In the genomic region with DNA sequence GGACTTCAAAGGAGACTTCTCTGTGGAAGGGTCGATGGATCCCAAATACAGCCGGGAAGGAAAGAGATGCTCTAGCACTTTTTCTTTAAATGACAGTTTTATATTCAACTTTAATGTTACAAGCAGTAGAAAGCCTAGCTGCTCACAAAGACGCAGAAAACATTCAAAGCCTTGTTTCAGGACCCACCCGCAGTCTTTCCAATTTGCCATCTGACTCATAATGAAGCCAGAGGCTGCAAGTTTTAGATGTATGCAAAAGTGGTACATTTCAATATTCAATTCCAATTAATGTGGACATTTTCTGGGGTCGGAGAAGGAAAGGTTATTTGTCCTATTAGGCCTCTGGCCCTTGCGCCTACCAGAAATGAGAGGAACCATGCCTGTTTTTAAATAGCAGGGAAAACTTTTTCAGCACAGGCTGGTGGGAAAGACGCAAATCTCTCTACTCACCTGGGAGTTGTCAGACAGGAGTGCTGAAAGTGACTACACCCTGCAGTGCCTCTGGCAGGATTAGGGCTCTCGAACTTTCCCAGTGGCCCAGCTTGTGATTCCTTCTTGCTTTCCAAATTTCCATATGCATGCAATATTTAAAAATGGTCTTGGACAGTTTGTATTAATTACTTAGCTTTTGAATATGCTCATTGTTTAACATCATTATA, we compare ENCODE assay signal across 1 cellular context.
TF ChIP-seq lines count a peak whose summit lies in the region.

No MANE protein-coding gene starts in this region.

TF ChIP-seq in IMR-90, 13 proteins besides CTCF, POLR2A, EP300 and RAD21:
- TF ChIP-seq FOS (IDR thresholded peaks at IDR 0.05; ENCODE audit: low read depth, low read length), result no peak
- no peak for TF ChIP-seq CEBPB (IDR thresholded peaks at IDR 0.05; ENCODE audit: low read depth, low read length)
- TF ChIP-seq CHD1 (IDR thresholded peaks at IDR 0.05; ENCODE audit: low read depth, low read length), result no peak
- TF ChIP-seq, protein P1, sequence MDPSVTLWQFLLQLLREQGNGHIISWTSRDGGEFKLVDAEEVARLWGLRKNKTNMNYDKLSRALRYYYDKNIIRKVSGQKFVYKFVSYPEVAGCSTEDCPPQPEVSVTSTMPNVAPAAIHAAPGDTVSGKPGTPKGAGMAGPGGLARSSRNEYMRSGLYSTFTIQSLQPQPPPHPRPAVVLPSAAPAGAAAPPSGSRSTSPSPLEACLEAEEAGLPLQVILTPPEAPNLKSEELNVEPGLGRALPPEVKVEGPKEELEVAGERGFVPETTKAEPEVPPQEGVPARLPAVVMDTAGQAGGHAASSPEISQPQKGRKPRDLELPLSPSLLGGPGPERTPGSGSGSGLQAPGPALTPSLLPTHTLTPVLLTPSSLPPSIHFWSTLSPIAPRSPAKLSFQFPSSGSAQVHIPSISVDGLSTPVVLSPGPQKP (IDR thresholded peaks at IDR 0.05; ENCODE audit: borderline replicate concordance, low read depth, low read length), result no peak
- no peak for TF ChIP-seq BHLHE40 (IDR thresholded peaks at IDR 0.05; ENCODE audit: low read depth, low read length)
- no peak for TF ChIP-seq MXI1 (IDR thresholded peaks at IDR 0.05; ENCODE audit: borderline replicate concordance, low read depth, low read length)
- TF ChIP-seq NFE2L2 (IDR thresholded peaks at IDR 0.05; ENCODE audit: low read depth, low read length), result no peak
- no peak for TF ChIP-seq SMC3 (IDR thresholded peaks at IDR 0.05; ENCODE audit: low read depth, low read length)
- no peak for TF ChIP-seq MAFK (IDR thresholded peaks at IDR 0.05; ENCODE audit: low read depth, low read length)
- TF ChIP-seq, protein P2, sequence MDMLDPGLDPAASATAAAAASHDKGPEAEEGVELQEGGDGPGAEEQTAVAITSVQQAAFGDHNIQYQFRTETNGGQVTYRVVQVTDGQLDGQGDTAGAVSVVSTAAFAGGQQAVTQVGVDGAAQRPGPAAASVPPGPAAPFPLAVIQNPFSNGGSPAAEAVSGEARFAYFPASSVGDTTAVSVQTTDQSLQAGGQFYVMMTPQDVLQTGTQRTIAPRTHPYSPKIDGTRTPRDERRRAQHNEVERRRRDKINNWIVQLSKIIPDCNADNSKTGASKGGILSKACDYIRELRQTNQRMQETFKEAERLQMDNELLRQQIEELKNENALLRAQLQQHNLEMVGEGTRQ (IDR thresholded peaks at IDR 0.05; ENCODE audit: low read depth, low read length), result no peak
- no peak for TF ChIP-seq RFX5 (IDR thresholded peaks at IDR 0.05; ENCODE audit: low read depth, low read length)
